ENCODE assay signal across 31 cellular contexts in genomic region chr19:51289635-51290034, GRCh38. TPM values are rescaled to one million over a fixed set of nuclear protein-coding genes. Genes with fewer than 3 reads are reported as not detected.
"Had no signal": no experiment of that assay in that cellular context is flagged by ENCODE, and none has a peak within 500 bp of the region (broad histone marks: within the 10 kb centered on the region; RNA-seq: fewer than 3 reads in every experiment).

No MANE protein-coding gene starts in this region.

- DNase-seq: stimulated activated CD4-positive, alpha-beta T cell treated with anti-CD3 and anti-CD28 coated beads, Interleukin-2, amount 100 ng/mL, for 48 hours; stimulated activated CD4-positive, alpha-beta T cell treated with anti-CD3 and anti-CD28 coated beads, Interleukin-4, amount 100 ng/mL, for 1 hour; stimulated activated CD4-positive, alpha-beta T cell treated with anti-CD3 and anti-CD28 coated beads, Interleukin-4, amount 100 ng/mL, for 24 hours; stimulated activated CD4-positive, alpha-beta T cell treated with anti-CD3 and anti-CD28 coated beads, Interleukin-4, amount 100 ng/mL, for 4 hours; stimulated activated CD8-positive, alpha-beta memory T cell treated with anti-CD3 and anti-CD28 coated beads, Interleukin-4, amount 100 ng/mL, for 48 hours; stimulated activated naive B cell treated with anti-CD40 and anti-IgM and Interleukin-4, amounts not matched to agents 10 μg/mL and 1 μg/mL and 100 μg/mL, for 72 hours; stimulated activated naive CD4-positive, alpha-beta T cell; stimulated activated naive CD4-positive, alpha-beta T cell treated with Interleukin-2 at 50 U/mL for 16 hours; stimulated activated naive CD8-positive, alpha-beta T cell treated with anti-CD3 and anti-CD28 coated beads, Interleukin-15, amount 100 ng/mL, for 72 hours; stimulated activated naive CD8-positive, alpha-beta T cell treated with anti-CD3 and anti-CD28 coated beads, Interleukin-15, Interleukin-2, amounts not matched to agents 100 U/mL and 50 U/mL, for 24 hours; stomach; substantia nigra; testis; thyroid gland; tibial artery; transverse colon; trophoblast cell; upper lobe of left lung; upper lobe of right lung; uterus had no signal

- H3K4me1 ChIP-seq: stomach, suprapubic skin, testis, thyroid gland, tibial artery, tibial nerve, transverse colon, upper lobe of left lung, upper lobe of right lung, uterus, vagina had no signal

- H3K4me3 ChIP-seq: stomach, suprapubic skin, testis, thoracic aorta, thyroid gland, tibial artery, tibial nerve, transverse colon, upper lobe of left lung, upper lobe of right lung, uterus, vagina had no signal

- H3K27me3 ChIP-seq: testis, thyroid gland, upper lobe of left lung, uterus, vagina had no signal

- FAIRE-seq: urothelium cell line had no signal

- H3K9me3 ChIP-seq: suprapubic skin, testis, thoracic aorta, thyroid gland, tibial artery, transverse colon, upper lobe of left lung, upper lobe of right lung, uterus, vagina had no signal

- H3K36me3 ChIP-seq: stomach, suprapubic skin, thoracic aorta, thyroid gland, tibial artery, tibial nerve, transverse colon, upper lobe of left lung, upper lobe of right lung, uterus, vagina had no signal

- ATAC-seq: stimulated activated effector memory CD8-positive, alpha-beta T cell treated with anti-CD3 and anti-CD28 coated beads, Interleukin-12 subunit alpha, Interleukin-12 subunit beta, amount 100 ng/mL, for 72 hours; stimulated activated memory B cell treated with anti-CD40 and anti-IgM and Interleukin-4, amounts not matched to agents 10 μg/mL and 1 μg/mL and 100 μg/mL, for 72 hours; stimulated activated naive B cell treated with anti-CD40 and anti-IgM and Interleukin-4, amounts not matched to agents 10 μg/mL and 1 μg/mL and 100 μg/mL, for 72 hours; stimulated activated naive CD8-positive, alpha-beta T cell treated with anti-CD3 and anti-CD28 coated beads, Interleukin-15, amount 100 ng/mL, for 72 hours; stimulated activated naive CD8-positive, alpha-beta T cell treated with anti-CD3 and anti-CD28 coated beads, Interleukin-15, Interleukin-2, amounts not matched to agents 100 U/mL and 50 U/mL, for 24 hours; upper lobe of right lung had no signal

- H3K27ac ChIP-seq: stomach, suprapubic skin, testis, thoracic aorta, thyroid gland, tibial artery, tibial nerve, transverse colon, upper lobe of left lung, upper lobe of right lung, uterus, vagina had no signal

RNA-seq across cellular contexts. Expression of gene IGLON5, which starts 21.8 kb away (rescaled TPM):
- total RNA-seq: upper lobe of right lung, ureter, vagina had no signal

RNA-seq across cellular contexts. Expression of gene SIGLECL1, which starts 38.8 kb away (rescaled TPM):
- total RNA-seq: stomach, subcutaneous adipose tissue, suprapubic skin, temporal lobe, thoracic aorta, thyroid gland, tibial nerve, transverse colon, upper lobe of left lung, upper lobe of right lung, ureter, urinary bladder, vagina had no signal
- polyA plus RNA-seq: stomach, urinary bladder had no signal
